Comparison of ENCODE assay signal across 30 cellular contexts in genomic region chr3:164397462-164397861, GRCh38.
"Had no signal": no experiment of that assay in that cellular context is flagged by ENCODE, and none has a peak within 500 bp of the region (broad histone marks: within the 10 kb centered on the region; RNA-seq: fewer than 3 reads in every experiment).

No MANE protein-coding gene starts in this region.

- H3K4me1 ChIP-seq: ascending aorta, breast epithelium had no signal

- H3K27me3 ChIP-seq: ascending aorta, brain microvascular endothelial cell, breast epithelium had no signal

- DNase-seq: activated B cell treated with CpG ODN at 0.5 μM for 24 hours; activated CD4-positive, alpha-beta memory T cell treated with anti-CD3 and anti-CD28 coated beads for 36 hours; activated CD4-positive, alpha-beta T cell treated with anti-CD3 and anti-CD28 coated beads for 4 hours; activated CD4-positive, alpha-beta T cell treated with anti-CD3 and anti-CD28 coated beads, Interleukin-2, amount 10 ng/mL, durations not matched to agents 24 days and 14 days; activated CD4-positive, alpha-beta T cell treated with anti-CD3 and anti-CD28 coated beads, Interleukin-2, amount 50 U/mL, for 1 hour; activated CD4-positive, alpha-beta T cell treated with anti-CD3 and anti-CD28 coated beads, Interleukin-2, amount 50 U/mL, for 4 hours; activated CD4-positive, CD25-positive, alpha-beta regulatory T cell treated with anti-CD3 and anti-CD28 coated beads, Interleukin-2, amount 50 U/mL, for 72 hours; activated CD8-positive, alpha-beta memory T cell treated with anti-CD3 and anti-CD28 coated beads, Interleukin-2, amount 50 U/mL, for 4 hours; activated CD8-positive, alpha-beta T cell treated with anti-CD3 and anti-CD28 coated beads for 36 hours; activated effector memory CD4-positive, alpha-beta T cell treated with anti-CD3 and anti-CD28 coated beads, Interleukin-2, amount 50 U/mL, for 16 hours; activated gamma-delta T cell treated with Interleukin-2 at 50 U/mL for 16 hours; activated naive CD4-positive, alpha-beta T cell; activated naive CD4-positive, alpha-beta T cell treated with anti-CD3 and anti-CD28 coated beads for 36 hours; activated naive CD8-positive, alpha-beta T cell treated with anti-CD3 and anti-CD28 coated beads, Interleukin-2, amount 10 ng/mL, durations not matched to agents 7 days and 5 days; activated naive CD8-positive, alpha-beta T cell treated with anti-CD3 and anti-CD28 coated beads, Interleukin-2, amount 50 U/mL, for 24 hours; activated T-cell treated with anti-CD3 and anti-CD28 coated beads for 4 hours; activated T-cell treated with anti-CD3 and anti-CD28 coated beads, Interleukin-2, amount 50 U/mL, for 1 hour; activated T-cell treated with anti-CD3 and anti-CD28 coated beads, Interleukin-2, amount 50 U/mL, for 4 hours; activated T-cell treated with anti-CD3 and anti-CD28 coated beads, Interleukin-2, amount 50 U/mL, for 72 hours; amygdala; anterior cingulate cortex; brain microvascular endothelial cell; central memory CD4-positive, alpha-beta T cell; T-helper 1 cell; T-helper 2 cell; T-helper 9 cell had no signal

- H3K36me3 ChIP-seq: ascending aorta, brain microvascular endothelial cell, breast epithelium had no signal

- ATAC-seq: activated CD8-positive, alpha-beta T cell treated with anti-CD3 and anti-CD28 coated beads for 36 hours; activated naive CD8-positive, alpha-beta T cell treated with anti-CD3 and anti-CD28 coated beads, Interleukin-2, amount 50 U/mL, for 24 hours; activated T-cell treated with anti-CD3 and anti-CD28 coated beads, Interleukin-2, amount 50 U/mL, for 4 hours; activated T-cell treated with anti-CD3 and anti-CD28 coated beads, Interleukin-2, amount 50 U/mL, for 72 hours; activated T-helper 17 cell treated with anti-CD3 and anti-CD28 coated beads, Interleukin-2, amount 50 U/mL, for 72 hours had no signal

- H3K27ac ChIP-seq: ascending aorta, brain microvascular endothelial cell, breast epithelium, VCaP had no signal

- H3K9me3 ChIP-seq: ascending aorta, breast epithelium had no signal

- H3K4me3 ChIP-seq: ascending aorta, breast epithelium had no signal
